2 cellular contexts compared by ENCODE assay signal in genomic region chr1:230126529-230127104, GRCh38.
TF ChIP-seq lines count a peak whose summit lies in the region.

No MANE protein-coding gene starts in this region.

TF ChIP-seq in H1, 55 proteins besides CTCF, POLR2A, EP300 and RAD21:
- TF ChIP-seq POLR2AphosphoS5 (IDR thresholded peaks at IDR 0.05; ENCODE audit: low read depth, low read length) (no peak), ATF3 (IDR thresholded peaks at IDR 0.05; ENCODE audit: insufficient read depth, low read depth, low read length) (no peak), HDAC6 (IDR thresholded peaks at IDR 0.05; ENCODE audit: low read depth, low read length) (no peak), NANOG (IDR thresholded peaks at IDR 0.05; ENCODE audit: insufficient read depth, low read depth, low read length, poor library complexity, severe bottlenecking) (no peak)
- TF ChIP-seq, protein P1, sequence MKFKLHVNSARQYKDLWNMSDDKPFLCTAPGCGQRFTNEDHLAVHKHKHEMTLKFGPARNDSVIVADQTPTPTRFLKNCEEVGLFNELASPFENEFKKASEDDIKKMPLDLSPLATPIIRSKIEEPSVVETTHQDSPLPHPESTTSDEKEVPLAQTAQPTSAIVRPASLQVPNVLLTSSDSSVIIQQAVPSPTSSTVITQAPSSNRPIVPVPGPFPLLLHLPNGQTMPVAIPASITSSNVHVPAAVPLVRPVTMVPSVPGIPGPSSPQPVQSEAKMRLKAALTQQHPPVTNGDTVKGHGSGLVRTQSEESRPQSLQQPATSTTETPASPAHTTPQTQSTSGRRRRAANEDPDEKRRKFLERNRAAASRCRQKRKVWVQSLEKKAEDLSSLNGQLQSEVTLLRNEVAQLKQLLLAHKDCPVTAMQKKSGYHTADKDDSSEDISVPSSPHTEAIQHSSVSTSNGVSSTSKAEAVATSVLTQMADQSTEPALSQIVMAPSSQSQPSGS (IDR thresholded peaks at IDR 0.05; ENCODE audit: low read length), result no peak

TF ChIP-seq in HEK293T, 16 proteins besides CTCF, POLR2A, EP300 and RAD21:
- TF ChIP-seq FOXA1 (IDR thresholded peaks at IDR 0.05), result no peak
- TF ChIP-seq NFRKB (IDR thresholded peaks at IDR 0.05), result no peak
- no peak for TF ChIP-seq SUZ12 (IDR thresholded peaks at IDR 0.05)
- TF ChIP-seq ELF4 (IDR thresholded peaks at IDR 0.05), result no peak
- TF ChIP-seq FOXM1 (IDR thresholded peaks at IDR 0.05; ENCODE audit: borderline replicate concordance), result no peak
- no peak for TF ChIP-seq L3MBTL2 (conservative IDR thresholded peaks at IDR 0.05)
- no peak for TF ChIP-seq FOXK2 (IDR thresholded peaks at IDR 0.05)
- no peak for TF ChIP-seq ZNF384 (IDR thresholded peaks at IDR 0.05)
- TF ChIP-seq LEF1 (IDR thresholded peaks at IDR 0.05; ENCODE audit: borderline replicate concordance), result no peak
- TF ChIP-seq CTBP1 (IDR thresholded peaks at IDR 0.05; ENCODE audit: borderline replicate concordance), result no peak
- no peak for TF ChIP-seq BHLHE40 (IDR thresholded peaks at IDR 0.05; ENCODE audit: borderline replicate concordance)
- no peak for TF ChIP-seq TARDBP (IDR thresholded peaks at IDR 0.05)
- no peak for TF ChIP-seq ARNT (IDR thresholded peaks at IDR 0.05)
- TF ChIP-seq SP1 (IDR thresholded peaks at IDR 0.05), result no peak
- TF ChIP-seq, protein P2, sequence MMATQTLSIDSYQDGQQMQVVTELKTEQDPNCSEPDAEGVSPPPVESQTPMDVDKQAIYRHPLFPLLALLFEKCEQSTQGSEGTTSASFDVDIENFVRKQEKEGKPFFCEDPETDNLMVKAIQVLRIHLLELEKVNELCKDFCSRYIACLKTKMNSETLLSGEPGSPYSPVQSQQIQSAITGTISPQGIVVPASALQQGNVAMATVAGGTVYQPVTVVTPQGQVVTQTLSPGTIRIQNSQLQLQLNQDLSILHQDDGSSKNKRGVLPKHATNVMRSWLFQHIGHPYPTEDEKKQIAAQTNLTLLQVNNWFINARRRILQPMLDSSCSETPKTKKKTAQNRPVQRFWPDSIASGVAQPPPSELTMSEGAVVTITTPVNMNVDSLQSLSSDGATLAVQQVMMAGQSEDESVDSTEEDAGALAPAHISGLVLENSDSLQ (IDR thresholded peaks at IDR 0.05), result no peak
- no peak for TF ChIP-seq HDGF (IDR thresholded peaks at IDR 0.05; ENCODE audit: borderline replicate concordance)
TF ChIP-seq in HEK293T: peak in this region for 0.
